In the genomic region with DNA sequence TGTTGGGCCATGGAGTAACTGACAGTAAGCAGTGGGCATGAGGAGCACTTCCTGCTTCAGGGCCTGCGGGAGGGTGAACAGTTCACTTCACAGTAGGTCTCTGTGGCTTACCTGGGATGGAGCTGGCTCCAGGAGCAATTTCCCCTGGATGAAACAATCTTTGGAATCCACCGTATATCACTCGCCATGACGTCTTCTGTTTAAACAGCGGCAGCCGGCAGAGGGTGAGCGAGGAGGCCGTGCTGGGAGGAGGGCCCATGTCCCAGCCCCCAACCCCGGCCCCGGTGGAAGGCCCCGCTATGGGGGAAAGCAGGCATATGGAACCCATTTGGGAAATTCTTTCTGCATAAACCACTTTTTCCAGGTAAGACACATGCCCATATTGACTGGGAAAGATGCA, we compare ENCODE assay signal across 20 cellular contexts. TPM values are rescaled to one million over a fixed set of nuclear protein-coding genes. Genes with fewer than 3 reads are reported as not detected.
A peak's percentile ranks its signal among the peaks of the same experiment; 100 is the strongest.
DNase-seq lines count a peak whose midpoint lies in the region; ATAC-seq and TF ChIP-seq lines count a peak whose summit lies in the region.
"Had no signal": no experiment of that assay in that cellular context is flagged by ENCODE, and none has a peak within 500 bp of the region (broad histone marks: within the 10 kb centered on the region; RNA-seq: fewer than 3 reads in every experiment).

No MANE protein-coding gene starts in this region.

- H3K79me2 ChIP-seq in osteoblast (ENCODE audit: insufficient read depth, low read length) = no peaks in the 10 kb centered on the region

- no peak overlapping the region for H3K4me3 ChIP-seq in osteoblast (ENCODE audit: insufficient read depth, low read length)
- H3K4me3 ChIP-seq: BLaER1, GM12878, GM23248 had no signal

- no peak overlapping the region for H2AFZ ChIP-seq in osteoblast (ENCODE audit: low read length)
- H2AFZ ChIP-seq: GM23248 had no signal

- TF ChIP-seq CTCF in osteoblast (IDR thresholded peaks at IDR 0.05; ENCODE audit: extremely low read depth, low read depth, low read length) = no peak

- H4K20me1 ChIP-seq in osteoblast (ENCODE audit: insufficient read depth, low read length) = no peaks in the 10 kb centered on the region
- H4K20me1 ChIP-seq: BLaER1 had no signal

- H3K4me1 ChIP-seq in osteoblast (ENCODE audit: insufficient read depth, low read length) = no peaks in the 10 kb centered on the region
- H3K4me1 ChIP-seq: BLaER1 had no signal

- no peaks in the 10 kb centered on the region for H3K36me3 ChIP-seq in osteoblast (ENCODE audit: insufficient read depth, low read length)
- H3K36me3 ChIP-seq: BLaER1 had no signal

- H3K27me3 ChIP-seq in osteoblast (ENCODE audit: insufficient read depth, low read length) = peaks cover 28% of the 10 kb centered on the region
- H3K27me3 ChIP-seq: BLaER1 had no signal

- H3K9me3 ChIP-seq in osteoblast (ENCODE audit: low read depth, low read length) = no peaks in the 10 kb centered on the region
- H3K9me3 ChIP-seq: BLaER1 had no signal

- no peak overlapping the region for H3K27ac ChIP-seq in osteoblast (ENCODE audit: low read depth, low read length)
- H3K27ac ChIP-seq: 22Rv1, BLaER1, C4-2B, GM23248 had no signal

- no peak overlapping the region for H3K4me2 ChIP-seq in osteoblast (ENCODE audit: insufficient read depth, low read length)
- H3K4me2 ChIP-seq: BLaER1 had no signal

- DNase-seq in NCI-H146 (lab: John Stamatoyannopoulos, UW) = peak; percentile 7
- DNase-seq in NCI-H146 treated with DMSO at 0.1 percent for 48 hours (lab: John Stamatoyannopoulos, UW; ENCODE audit: unreplicated experiment) = no peak
- peak; percentile 87 for DNase-seq in left kidney (ENCODE audit: low read depth, low spot score)
- peak; percentile 52 for DNase-seq in osteoblast (ENCODE audit: insufficient read length, low spot score, missing footprints)
- DNase-seq in NCI-H524 (lab: John Stamatoyannopoulos, UW) = no peak
- no peak for DNase-seq in HUDEP-2 (lab: John Stamatoyannopoulos, UW; ENCODE audit: unreplicated experiment in 76 of 76)
- DNase-seq: Caco-2; CD4-positive, CD25-positive, alpha-beta regulatory T cell; CD8-positive, alpha-beta T cell; DMS79; EL; GDM1; GM23248; H7; HCEC 1CT had no signal

- ATAC-seq in HG02571 (IDR thresholded peaks at IDR 0.05; ENCODE audit: unreplicated experiment) = no peak
- ATAC-seq: CD8-positive, alpha-beta T cell; GM12878 had no signal

RNA-seq across cellular contexts. Expression of gene SMIM38, which starts 40.1 kb away (rescaled TPM):
- total RNA-seq in osteoblast = under 0.01 and 0.29 TPM in 2 replicates
- total RNA-seq: CD8-positive, alpha-beta T cell; GM23248 had no signal

Comparison
In these comparisons a context has a peak if more than half of its experiments do, and no peak if none do; other contexts are left out.
1. DNase-seq: peak in NCI-H146 (single experiment), left kidney (single experiment) and osteoblast (single experiment); none in NCI-H146 treated with DMSO at 0.1 percent for 48 hours (single experiment), NCI-H524 (0 of 2) and HUDEP-2 (0 of 76).